In genomic region chr3:174859109-174859735, GRCh38 we compare ENCODE assay signal across 11 cellular contexts. TPM values are rescaled to one million over a fixed set of nuclear protein-coding genes. Genes with fewer than 3 reads are reported as not detected.
DNase-seq lines count a peak whose midpoint lies in the region; ATAC-seq and TF ChIP-seq lines count a peak whose summit lies in the region.
"Had no signal": no experiment of that assay in that cellular context is flagged by ENCODE, and none has a peak within 500 bp of the region (broad histone marks: within the 10 kb centered on the region; RNA-seq: fewer than 3 reads in every experiment).

NAALADL2 (plus strand) TSS chr3:174859334.

- H3K36me3 ChIP-seq in stomach: no peaks in the 10 kb centered on the region
- H3K36me3 ChIP-seq in OCI-LY7 (ENCODE audit: insufficient read depth, low read length): no peaks in the 10 kb centered on the region

- 30 to 55% (median 41%) methylated on average over 5 of the region's 5 CpGs for WGBS in stomach, 5 donors

- no peaks in the 10 kb centered on the region for H4K20me1 ChIP-seq in OCI-LY7 (ENCODE audit: insufficient read depth, low read length)

- no peak within 1 kb of the TSS for H3K4me2 ChIP-seq in OCI-LY7 (ENCODE audit: low read length)

- peak within 1 kb of the TSS; percentile 65 to 87 (median 71) for H3K27ac ChIP-seq in stomach
- H3K27ac ChIP-seq in OCI-LY7 (ENCODE audit: low read depth, low read length, poor library complexity, severe bottlenecking): no peak within 1 kb of the TSS

- no peak within 1 kb of the TSS for H2AFZ ChIP-seq in OCI-LY7 (ENCODE audit: low read length)

- TF ChIP-seq CTCF in LNCaP clone FGC (IDR thresholded peaks at IDR 0.05; ENCODE audit: control insufficient read depth, extremely low read depth, insufficient read depth) (no peak), stomach (IDR thresholded peaks at IDR 0.05) (no peak), OCI-LY7 (conservative IDR thresholded peaks at IDR 0.05; ENCODE audit: low read length) (no peak)

- no TSS peak for BruUV-seq in OCI-LY7 (replicated peaks; lab: Mats Ljungman, UMichigan)

- POLR2A ChIA-PET in OCI-LY7 (lab: Charles Lee): no interaction called here

- H3K4me3 ChIP-seq in LNCaP clone FGC (ENCODE audit: low read depth, low read length) (peak within 1 kb of the TSS; percentile 65), stomach (peak within 1 kb of the TSS in 1 of 4 donors; percentile 22), OCI-LY7 (ENCODE audit: low read depth, low read length, poor library complexity, severe bottlenecking) (no peak within 1 kb of the TSS)

- H3K4me1 ChIP-seq in stomach (peaks cover 0 to 14% (median 11%) of the 10 kb centered on the region in 4 donors), OCI-LY7 (ENCODE audit: insufficient read depth, low read length, poor library complexity, severe bottlenecking) (no peaks in the 10 kb centered on the region)

- intact Hi-C loops in stomach (cut with DNase I; ENCODE audit: low total_unique reads) (no loop called here), OCI-LY7 (cut with micrococcal nuclease; ENCODE audit: unreplicated experiment) (no loop called here)

- ATAC-seq in left lobe of liver: peak; percentile 68
- no peak for ATAC-seq in GM21447 (IDR thresholded peaks at IDR 0.05; ENCODE audit: unreplicated experiment)

- CTCF ChIA-PET in OCI-LY7 (lab: Charles Lee; ENCODE audit: unreplicated experiment): no interaction called here

- H3K79me2 ChIP-seq in OCI-LY7 (ENCODE audit: insufficient read depth, low read depth, low read length): no peaks in the 10 kb centered on the region

- H3K9me3 ChIP-seq in stomach (no peaks in the 10 kb centered on the region), OCI-LY7 (ENCODE audit: low read length) (no peaks in the 10 kb centered on the region)

- TF ChIP-seq EP300 in stomach (IDR thresholded peaks at IDR 0.05): no peak

- no peaks in the 10 kb centered on the region for H3K27me3 ChIP-seq in stomach

- DNase-seq in LNCaP clone FGC (ENCODE audit: low read depth) (peak; percentile 81), NCI-H748 (lab: John Stamatoyannopoulos, UW; ENCODE audit: unreplicated experiment) (peak; percentile 83), left lobe of liver (ENCODE audit: low spot score) (no peak), stomach (no peak), GF-D8 (lab: John Stamatoyannopoulos, UW) (no peak), iPS-NIHi7 (ENCODE audit: extremely low spot score) (no peak), OCI-LY7 (ENCODE audit: low spot score) (no peak)
- DNase-seq: activated CD4-positive, alpha-beta T cell treated with anti-CD3 and anti-CD28 coated beads for 48 hours; activated naive CD4-positive, alpha-beta T cell treated with Interleukin-2 at 50 U/mL for 16 hours; EL had no signal

- no peak for TF ChIP-seq POLR2A in stomach (IDR thresholded peaks at IDR 0.05)

- no peaks in the 10 kb centered on the region for H3K9me2 ChIP-seq in OCI-LY7 (ENCODE audit: insufficient read depth, low read length)

RNA-seq across cellular contexts. Expression of gene NAALADL2, which starts in this region (rescaled TPM):
- 4.2 TPM for total RNA-seq in left lobe of liver
- total RNA-seq in stomach: 10 to 100 TPM in 3 of 5 donors, 1 to 10 TPM in 2; 1.7 to 43.7 (median 13.4) TPM
- 1 to 10 TPM in 2 of 3 donors, under 1 TPM in 1; 0.58 to 1.9 (median 1.8) TPM for polyA plus RNA-seq in stomach
- 0.25 and 0.26 TPM in 2 replicates for total RNA-seq in OCI-LY7 (2014; rRNA removed; shearing (Covaris generic))
- total RNA-seq in OCI-LY7 (2022): 0.70 TPM in 1 of 2 replicates, not detected in the other

Comparison
In these comparisons a context has a peak if more than half of its experiments do, and no peak if none do; other contexts are left out.
1. DNase-seq: peak in LNCaP clone FGC (single experiment) and NCI-H748 (single experiment); none in left lobe of liver (single experiment), stomach (single experiment), GF-D8 (single experiment), iPS-NIHi7 (single experiment) and OCI-LY7 (single experiment).